ENCODE assay signal across 20 cellular contexts in genomic region chr14:23104070-23104590, GRCh38. TPM values are rescaled to one million over a fixed set of nuclear protein-coding genes. Genes with fewer than 3 reads are reported as not detected.
DNase-seq lines count a peak whose midpoint lies in the region; ATAC-seq, FAIRE-seq and TF ChIP-seq lines count a peak whose summit lies in the region.
"Had no signal": no experiment of that assay in that cellular context is flagged by ENCODE, and none has a peak within 500 bp of the region (broad histone marks: within the 10 kb centered on the region; RNA-seq: fewer than 3 reads in every experiment).

No MANE protein-coding gene starts in this region.

- no TSS peak for BruUV-seq in K562 (replicated peaks; lab: Mats Ljungman, UMichigan)

- DNase-seq in AG04450 (ENCODE audit: low read depth, low spot score) (no peak), K562 (ENCODE audit: extremely low read depth in 1 of 4, low spot score in 3 of 4) (no peak), mesenchymal stem cell (no peak), EL (no peak), sigmoid colon (no peak), NCI-H1092 treated with DMSO at 0.1 percent for 48 hours (lab: John Stamatoyannopoulos, UW) (no peak)
- DNase-seq: 8988T; CD8-positive, alpha-beta T cell; DMS79 treated with DMSO at 0.1 percent for 48 hours; NCI-H2081 treated with DMSO at 0.1 percent for 48 hours; NCI-H510A; NCI-H774; PC-3; SJCRH30 had no signal

- H3K4me1 ChIP-seq in K562 (replicated peaks in 1 of 2; ENCODE audit: control insufficient read depth in 2 of 2, insufficient read depth in 2 of 2, low read length in 2 of 2): peaks cover 4 to 8% of the 10 kb centered on the region in 2 experiments; a peak in 4 of 5 replicates
- peaks cover 7% of the 10 kb centered on the region for H3K4me1 ChIP-seq in mesenchymal stem cell (ENCODE audit: control insufficient read depth, insufficient read depth, low read depth, low read length)
- peaks cover 0 to 14% (median 10%) of the 10 kb centered on the region in 4 donors for H3K4me1 ChIP-seq in sigmoid colon

- no peaks in the 10 kb centered on the region for H4K20me1 ChIP-seq in K562 (replicated peaks; ENCODE audit: control insufficient read depth, insufficient read depth, low read length)

- no peak overlapping the region for H2AK5ac ChIP-seq in mesenchymal stem cell (ENCODE audit: low read length, severe bottlenecking)

- no peak for TF ChIP-seq CTCF in AG04450 (IDR thresholded peaks at IDR 0.05; ENCODE audit: low read depth, low read length)
- TF ChIP-seq CTCF in K562 (IDR thresholded peaks at IDR 0.05 in 2 of 3, conservative IDR thresholded peaks at IDR 0.05 in 1 of 3; ENCODE audit: insufficient read depth in 2 of 3, low read depth in 1 of 3, low read length in 3 of 3): no peak
- no peak for TF ChIP-seq CTCF in sigmoid colon (IDR thresholded peaks at IDR 0.05)

- H4K8ac ChIP-seq in mesenchymal stem cell (ENCODE audit: low read length): no peak overlapping the region

- FAIRE-seq in K562 (lab: Jason Lieb, UNC): no peak
- FAIRE-seq: G401.6 had no signal

- no peaks in the 10 kb centered on the region for H3K27me3 ChIP-seq in AG04450 (ENCODE audit: control insufficient read depth, insufficient read depth, low read length)
- no peaks in the 10 kb centered on the region for H3K27me3 ChIP-seq in K562 (ENCODE audit: control insufficient read depth in 2 of 2, insufficient read depth in 2 of 2, low read length in 2 of 2)
- no peaks in the 10 kb centered on the region for H3K27me3 ChIP-seq in mesenchymal stem cell (ENCODE audit: control insufficient read depth in 1 of 2, insufficient read depth in 1 of 2, low read length in 2 of 2)
- no peaks in the 10 kb centered on the region for H3K27me3 ChIP-seq in sigmoid colon

- H3K9me3 ChIP-seq in AG04450 (ENCODE audit: control insufficient read depth, insufficient read depth, low read length) (peaks cover 4% of the 10 kb centered on the region; the same call in 1 of the 2 replicates), K562 (replicated peaks; ENCODE audit: control insufficient read depth, insufficient read depth, low read depth, low read length) (no peaks in the 10 kb centered on the region), mesenchymal stem cell (ENCODE audit: control insufficient read depth, low read length) (no peaks in the 10 kb centered on the region), sigmoid colon (no peaks in the 10 kb centered on the region)
- H3K9me3 ChIP-seq: SJCRH30 had no signal

- H3K23ac ChIP-seq in mesenchymal stem cell (ENCODE audit: low read length in 2 of 2): no peak overlapping the region

- H3K27ac ChIP-seq in AG04450 (ENCODE audit: low read depth, low read length) (no peak overlapping the region), K562 (ENCODE audit: extremely low read depth, low read depth, low read length) (no peak overlapping the region), mesenchymal stem cell (ENCODE audit: low read length, poor library complexity, severe bottlenecking) (no peak overlapping the region), sigmoid colon (peak overlapping the region in 1 of 4 donors; percentile 15)
- H3K27ac ChIP-seq: KMS-11, RWPE1, SJCRH30 had no signal

- H3K9ac ChIP-seq in K562 (ENCODE audit: insufficient read depth in 1 of 2, low read depth in 2 of 2, low read length in 2 of 2): no peak overlapping the region
- H3K9ac ChIP-seq in mesenchymal stem cell (ENCODE audit: low read length): peak overlapping the region; percentile 60
- H3K9ac ChIP-seq: KMS-11 had no signal

- no peak overlapping the region for H2BK120ac ChIP-seq in mesenchymal stem cell (ENCODE audit: low read depth, low read length)

- peak overlapping the region in 1 of 2 experiments; percentile 31 for H3K14ac ChIP-seq in mesenchymal stem cell (ENCODE audit: low read length in 2 of 2)

- H3K9me1 ChIP-seq in K562 (ENCODE audit: control insufficient read depth, insufficient read depth, low read length): no peaks in the 10 kb centered on the region

- intact Hi-C loops in K562 (cut with micrococcal nuclease): no loop called here
- intact Hi-C loops in sigmoid colon (cut with DNase I): no loop called here

- no peak for TF ChIP-seq EP300 in K562 (IDR thresholded peaks at IDR 0.05; ENCODE audit: low read length)
- no peak for TF ChIP-seq EP300 in sigmoid colon (IDR thresholded peaks at IDR 0.05)

- H2BK12ac ChIP-seq in mesenchymal stem cell (ENCODE audit: low read length in 2 of 2): no peak overlapping the region

- CTCF ChIA-PET in AG04450 (lab: Charles Lee): interaction anchor here (1.0 to 5.6 kb wide), 3 partner anchors 13 to 36 kb away, joined by 3 to 35 read pairs (median 9); no protein-coding TSS in a partner anchor
- CTCF ChIA-PET in K562 (lab: Yijun Ruan, JAX; ENCODE audit: low intra/inter-chr PET ratio): interaction anchor here (1.7 kb wide), 1 partner anchor 35 kb away, joined by 4 read pairs; no protein-coding TSS in a partner anchor

- H2AFZ ChIP-seq in K562 (ENCODE audit: low read depth, low read length) (0 out of 2 replicates have a peak overlapping the region, but pooled peaks have one; percentile 56), mesenchymal stem cell (ENCODE audit: low read depth, low read length) (no peak overlapping the region)

- no peak overlapping the region for H3K4ac ChIP-seq in mesenchymal stem cell (ENCODE audit: low read depth in 1 of 2, low read length in 2 of 2)

- no peak for TF ChIP-seq RAD21 in K562 (CRISPR knock-in tag; conservative IDR thresholded peaks at IDR 0.05 in 1 of 2, IDR thresholded peaks at IDR 0.05 in 1 of 2)

- WGBS in K562 (ENCODE audit: insufficient coverage, low coverage, missing lambda C conversion rate): 23% methylated on average over 5 of the region's 6 CpGs
- 90% methylated on average over 5 of the region's 6 CpGs for WGBS in mesenchymal stem cell
- 83 to 86% methylated on average over 6 of the region's 6 CpGs for WGBS in sigmoid colon, 2 donors

- H3K4me2 ChIP-seq in K562 (ENCODE audit: insufficient read depth, low read length) (no peak overlapping the region), mesenchymal stem cell (ENCODE audit: low read length, poor library complexity, severe bottlenecking) (no peak overlapping the region)
- H3K4me2 ChIP-seq: KMS-11 had no signal

- peaks cover 11% of the 10 kb centered on the region for H3K79me1 ChIP-seq in mesenchymal stem cell (replicated peaks; ENCODE audit: low read length, poor library complexity, severe bottlenecking)

- in situ Hi-C loops in K562 (cut with MboI): no loop called here

- peaks cover 2% of the 10 kb centered on the region; the same call in 1 of the 3 replicates for H3K36me3 ChIP-seq in K562 (ENCODE audit: control insufficient read depth, insufficient read depth, low read length)
- peaks cover 4 to 8% of the 10 kb centered on the region in 2 experiments for H3K36me3 ChIP-seq in mesenchymal stem cell (ENCODE audit: control insufficient read depth in 1 of 2, insufficient read depth in 2 of 2, low read depth in 1 of 2, low read length in 2 of 2)
- peaks cover 0 to 5% (median 0%) of the 10 kb centered on the region in 4 donors for H3K36me3 ChIP-seq in sigmoid colon

- no peak for TF ChIP-seq POLR2A in K562 (conservative IDR thresholded peaks at IDR 0.05)
- TF ChIP-seq POLR2A in sigmoid colon (IDR thresholded peaks at IDR 0.05): no peak

- H4K91ac ChIP-seq in mesenchymal stem cell (ENCODE audit: low read length): no peak overlapping the region

- H3K18ac ChIP-seq in mesenchymal stem cell (ENCODE audit: low read depth in 1 of 2, low read length in 2 of 2): no peak overlapping the region

- POLR2A ChIA-PET in AG04450 (lab: Yijun Ruan, JAX): interaction anchor here (0.9 kb wide), 1 partner anchor 9 kb away, joined by 5 read pairs; the partner anchor contains the start of genes ACIN1 and C14orf119
- POLR2A ChIA-PET in K562 (lab: Yijun Ruan, JAX): interaction anchor here (0.8 to 1.7 kb wide), 4 partner anchors 9 to 34 kb away, joined by 4 to 15 read pairs (median 5); partner anchors contain the start of genes ACIN1 and C14orf119

- no peak overlapping the region for H2BK5ac ChIP-seq in mesenchymal stem cell (ENCODE audit: low read depth, low read length, poor library complexity, severe bottlenecking)

- peak overlapping the region; percentile 1; the same call in 1 of the 2 replicates for H3K4me3 ChIP-seq in AG04450 (ENCODE audit: low read depth, low read length)
- no peak overlapping the region for H3K4me3 ChIP-seq in K562
- no peak overlapping the region for H3K4me3 ChIP-seq in mesenchymal stem cell (ENCODE audit: insufficient read depth in 1 of 2, low read depth in 1 of 2, low read length in 2 of 2)
- H3K4me3 ChIP-seq in sigmoid colon: peak overlapping the region in 1 of 4 donors; percentile 0
- H3K4me3 ChIP-seq: SJCRH30 had no signal

- no peak for ATAC-seq in K562
- ATAC-seq: CD8-positive, alpha-beta T cell; HCT116; PC-3 had no signal

- H2BK15ac ChIP-seq in mesenchymal stem cell (ENCODE audit: low read depth, poor library complexity, severe bottlenecking): no peak overlapping the region

- 0 out of 3 replicates have a peak, but pooled peaks cover 2% of the 10 kb centered on the region for H3K79me2 ChIP-seq in K562 (ENCODE audit: control insufficient read depth, insufficient read depth, low read length)

RNA-seq across cellular contexts. Expression of gene CIROP, which starts 0.7 kb away (rescaled TPM):
- polyA plus RNA-seq in AG04450 (2011; rRNA removed) (0.07 and 0.12 TPM in 2 replicates), K562 (2011; rRNA removed) (not detected in 2 replicates), K562 (2014; fragmentation: Illumina TruSeq; extraction: Trizol) (not detected in 2 replicates), K562 (2014; fragmentation: Nextera tagmentation; extraction: Ambion mirVana) (not detected), K562 (2014; rRNA removed) (not detected in 2 replicates), sigmoid colon (not detected)
- polyA minus RNA-seq in AG04450 (2011; rRNA and poly(A)+ RNA removed): 0.13 TPM in 1 of 2 replicates, not detected in the other
- total RNA-seq in K562 (2011; cell fraction: chromatin; rRNA removed; ENCODE audit: low replicate concordance): not detected in 2 replicates
- total RNA-seq in K562 (2011; cell fraction: nucleolus; rRNA removed): not detected in 2 replicates
- not detected in 2 replicates for total RNA-seq in K562 (2011; cell fraction: nucleoplasm; rRNA removed)
- total RNA-seq in K562 (2014; rRNA removed) (not detected in 2 replicates), K562 (2014; rRNA removed; fragmentation: Illumina TruSeq; extraction: Trizol) (not detected in 2 replicates), K562 (2015; rRNA removed; fragmentation: Illumina TruSeq; extraction: Trizol) (not detected in 2 replicates), K562 (2021) (not detected in 2 replicates), sigmoid colon (under 1 TPM in 1 of 4 donors, not detected in 3; 0.27 TPM)
- not detected in 2 replicates for polyA plus RNA-seq in K562 (2011; cell fraction: cytosol; rRNA removed)
- polyA plus RNA-seq in K562 (2011; cell fraction: nucleus; rRNA removed): not detected in 2 replicates
- not detected in 2 replicates for polyA plus RNA-seq in K562 (2012)
- not detected in 2 replicates for polyA minus RNA-seq in K562 (2011; rRNA and poly(A)+ RNA removed)
- polyA minus RNA-seq in K562 (2011; cell fraction: cytosol; rRNA and poly(A)+ RNA removed): not detected in 2 replicates
- not detected in 2 replicates for polyA minus RNA-seq in K562 (2011; cell fraction: nucleus; rRNA and poly(A)+ RNA removed)
- polyA plus RNA-seq in mesenchymal stem cell (2013, experiment 1 of 2): not detected
- not detected for polyA plus RNA-seq in mesenchymal stem cell (2013, experiment 2 of 2)
- total RNA-seq: CD8-positive, alpha-beta T cell; M059J; PC-3; SJCRH30 had no signal

RNA-seq across cellular contexts. Expression of gene C14orf119, which starts 8.8 kb away (rescaled TPM):
- polyA plus RNA-seq in AG04450 (2011; rRNA removed) (119 and 128 TPM in 2 replicates), K562 (2011; rRNA removed) (82.0 and 84.8 TPM in 2 replicates), K562 (2014; fragmentation: Illumina TruSeq; extraction: Trizol) (37.9 and 39.3 TPM in 2 replicates), K562 (2014; fragmentation: Nextera tagmentation; extraction: Ambion mirVana) (100 to 1,000 TPM; 249 to 251 TPM), K562 (2014; rRNA removed) (48.5 and 51.8 TPM in 2 replicates), sigmoid colon (10 to 100 TPM; 49.2 to 94.3 (median 50.0) TPM)
- 89.5 and 94.1 TPM in 2 replicates for polyA minus RNA-seq in AG04450 (2011; rRNA and poly(A)+ RNA removed)
- total RNA-seq in K562 (2011; cell fraction: chromatin; rRNA removed; ENCODE audit: low replicate concordance): 25.2 and 42.1 TPM in 2 replicates
- total RNA-seq in K562 (2011; cell fraction: nucleolus; rRNA removed): 42.1 and 47.4 TPM in 2 replicates
- total RNA-seq in K562 (2011; cell fraction: nucleoplasm; rRNA removed): 29.2 and 32.1 TPM in 2 replicates
- total RNA-seq in K562 (2014; rRNA removed) (36.7 and 38.1 TPM in 2 replicates), K562 (2014; rRNA removed; fragmentation: Illumina TruSeq; extraction: Trizol) (61.2 and 68.8 TPM in 2 replicates), K562 (2015; rRNA removed; fragmentation: Illumina TruSeq; extraction: Trizol) (44.1 and 44.7 TPM in 2 replicates), K562 (2021) (46.0 and 47.6 TPM in 2 replicates), sigmoid colon (10 to 100 TPM; 22.4 to 38.9 (median 30.1) TPM)
- 79.2 and 90.6 TPM in 2 replicates for polyA plus RNA-seq in K562 (2011; cell fraction: cytosol; rRNA removed)
- 90.4 and 124 TPM in 2 replicates for polyA plus RNA-seq in K562 (2011; cell fraction: nucleus; rRNA removed)
- 41.6 and 66.7 TPM in 2 replicates for polyA plus RNA-seq in K562 (2012)
- 61.4 and 78.9 TPM in 2 replicates for polyA minus RNA-seq in K562 (2011; rRNA and poly(A)+ RNA removed)
- polyA minus RNA-seq in K562 (2011; cell fraction: cytosol; rRNA and poly(A)+ RNA removed): 13.7 and 28.6 TPM in 2 replicates
- polyA minus RNA-seq in K562 (2011; cell fraction: nucleus; rRNA and poly(A)+ RNA removed): 7.8 and 20.5 TPM in 2 replicates
- 50.4 TPM for polyA plus RNA-seq in mesenchymal stem cell (2013, experiment 1 of 2)
- 51.9 TPM for polyA plus RNA-seq in mesenchymal stem cell (2013, experiment 2 of 2)

RNA-seq across cellular contexts. Expression of gene ACIN1, which starts 9.2 kb away (rescaled TPM):
- polyA plus RNA-seq in AG04450 (2011; rRNA removed): 158 and 173 TPM in 2 replicates
- 136 and 143 TPM in 2 replicates for polyA minus RNA-seq in AG04450 (2011; rRNA and poly(A)+ RNA removed)
- total RNA-seq in K562 (2011; cell fraction: chromatin; rRNA removed; ENCODE audit: low replicate concordance): 555 and 556 TPM in 2 replicates
- total RNA-seq in K562 (2011; cell fraction: nucleolus; rRNA removed): 273 and 282 TPM in 2 replicates
- total RNA-seq in K562 (2011; cell fraction: nucleoplasm; rRNA removed): 463 and 596 TPM in 2 replicates
- 121 and 145 TPM in 2 replicates for total RNA-seq in K562 (2014; rRNA removed)
- 110 and 123 TPM in 2 replicates for total RNA-seq in K562 (2014; rRNA removed; fragmentation: Illumina TruSeq; extraction: Trizol)
- total RNA-seq in K562 (2015; rRNA removed; fragmentation: Illumina TruSeq; extraction: Trizol): 141 and 147 TPM in 2 replicates
- total RNA-seq in K562 (2021): 151 and 163 TPM in 2 replicates
- polyA plus RNA-seq in K562 (2011; rRNA removed): 129 and 157 TPM in 2 replicates
- 70.8 and 83.1 TPM in 2 replicates for polyA plus RNA-seq in K562 (2011; cell fraction: cytosol; rRNA removed)
- 696 and 714 TPM in 2 replicates for polyA plus RNA-seq in K562 (2011; cell fraction: nucleus; rRNA removed)
- 121 and 135 TPM in 2 replicates for polyA plus RNA-seq in K562 (2012)
- 180 and 196 TPM in 2 replicates for polyA plus RNA-seq in K562 (2014; fragmentation: Illumina TruSeq; extraction: Trizol)
- polyA plus RNA-seq in K562 (2014; fragmentation: Nextera tagmentation; extraction: Ambion mirVana): 1 to 10 TPM; 5.0 TPM
- 156 and 184 TPM in 2 replicates for polyA plus RNA-seq in K562 (2014; rRNA removed)
- polyA minus RNA-seq in K562 (2011; rRNA and poly(A)+ RNA removed): 147 and 171 TPM in 2 replicates
- polyA minus RNA-seq in K562 (2011; cell fraction: cytosol; rRNA and poly(A)+ RNA removed): 77.6 and 81.5 TPM in 2 replicates
- 198 and 296 TPM in 2 replicates for polyA minus RNA-seq in K562 (2011; cell fraction: nucleus; rRNA and poly(A)+ RNA removed)
- 96.0 TPM for polyA plus RNA-seq in mesenchymal stem cell (2013, experiment 1 of 2)
- polyA plus RNA-seq in mesenchymal stem cell (2013, experiment 2 of 2): 87.5 TPM
- 100 to 1,000 TPM in 1 of 4 donors, 10 to 100 TPM in 3; 79.9 to 129 (median 93.9) TPM for total RNA-seq in sigmoid colon
- polyA plus RNA-seq in sigmoid colon: 100 to 1,000 TPM in 1 of 3 donors, 10 to 100 TPM in 2; 37.8 to 114 (median 40.9) TPM

RNA-seq across cellular contexts. Expression of gene CEBPE, which starts 14.9 kb away (rescaled TPM):
- polyA plus RNA-seq in AG04450 (2011; rRNA removed) (not detected in 2 replicates), K562 (2011; rRNA removed) (0.09 TPM in 1 of 2 replicates, not detected in the other), K562 (2014; fragmentation: Illumina TruSeq; extraction: Trizol) (not detected in 2 replicates), K562 (2014; fragmentation: Nextera tagmentation; extraction: Ambion mirVana) (not detected), K562 (2014; rRNA removed) (0.12 and 0.15 TPM in 2 replicates), sigmoid colon (under 1 TPM in 1 of 3 donors, not detected in 2; 0.28 TPM)
- polyA minus RNA-seq in AG04450 (2011; rRNA and poly(A)+ RNA removed): not detected in 2 replicates
- total RNA-seq in K562 (2011; cell fraction: chromatin; rRNA removed; ENCODE audit: low replicate concordance): not detected in 2 replicates
- total RNA-seq in K562 (2011; cell fraction: nucleolus; rRNA removed): not detected in 2 replicates
- not detected in 2 replicates for total RNA-seq in K562 (2011; cell fraction: nucleoplasm; rRNA removed)
- total RNA-seq in K562 (2014; rRNA removed) (0.09 TPM in 1 of 2 replicates, not detected in the other), K562 (2014; rRNA removed; fragmentation: Illumina TruSeq; extraction: Trizol) (not detected in 2 replicates), K562 (2015; rRNA removed; fragmentation: Illumina TruSeq; extraction: Trizol) (not detected in 2 replicates), K562 (2021) (0.13 and 0.16 TPM in 2 replicates), sigmoid colon (under 1 TPM in 1 of 4 donors, not detected in 3; 0.68 TPM)
- polyA plus RNA-seq in K562 (2011; cell fraction: cytosol; rRNA removed): 0.09 and 0.12 TPM in 2 replicates
- polyA plus RNA-seq in K562 (2011; cell fraction: nucleus; rRNA removed): not detected in 2 replicates
- 0.18 TPM in 1 of 2 replicates, not detected in the other for polyA plus RNA-seq in K562 (2012)
- not detected in 2 replicates for polyA minus RNA-seq in K562 (2011; rRNA and poly(A)+ RNA removed)
- polyA minus RNA-seq in K562 (2011; cell fraction: cytosol; rRNA and poly(A)+ RNA removed): not detected in 2 replicates
- not detected in 2 replicates for polyA minus RNA-seq in K562 (2011; cell fraction: nucleus; rRNA and poly(A)+ RNA removed)
- polyA plus RNA-seq in mesenchymal stem cell (2013, experiment 1 of 2): not detected
- polyA plus RNA-seq in mesenchymal stem cell (2013, experiment 2 of 2): not detected
- total RNA-seq: CD8-positive, alpha-beta T cell; M059J; PC-3; SJCRH30 had no signal
- polyA plus RNA-seq: BJ had no signal

RNA-seq across cellular contexts. Expression of gene CDH24, which starts 46.8 kb away (rescaled TPM):
- polyA plus RNA-seq in AG04450 (2011; rRNA removed) (10.1 and 11.0 TPM in 2 replicates), K562 (2011; rRNA removed) (6.5 and 11.1 TPM in 2 replicates), K562 (2014; fragmentation: Illumina TruSeq; extraction: Trizol) (8.1 and 9.2 TPM in 2 replicates), K562 (2014; fragmentation: Nextera tagmentation; extraction: Ambion mirVana) (under 1 TPM; 0.04 to 0.10 TPM), K562 (2014; rRNA removed) (15.5 and 16.2 TPM in 2 replicates), sigmoid colon (1 to 10 TPM in 1 of 3 donors, under 1 TPM in 2; 0.46 to 5.4 (median 0.60) TPM)
- 13.6 and 18.6 TPM in 2 replicates for polyA minus RNA-seq in AG04450 (2011; rRNA and poly(A)+ RNA removed)
- total RNA-seq in K562 (2011; cell fraction: chromatin; rRNA removed; ENCODE audit: low replicate concordance): 31.5 and 72.4 TPM in 2 replicates
- 45.5 and 46.5 TPM in 2 replicates for total RNA-seq in K562 (2011; cell fraction: nucleolus; rRNA removed)
- 33.9 and 37.3 TPM in 2 replicates for total RNA-seq in K562 (2011; cell fraction: nucleoplasm; rRNA removed)
- total RNA-seq in K562 (2014; rRNA removed) (4.9 and 6.6 TPM in 2 replicates), K562 (2014; rRNA removed; fragmentation: Illumina TruSeq; extraction: Trizol) (2.4 and 3.0 TPM in 2 replicates), K562 (2015; rRNA removed; fragmentation: Illumina TruSeq; extraction: Trizol) (3.6 and 4.0 TPM in 2 replicates), K562 (2021) (11.1 and 12.8 TPM in 2 replicates), sigmoid colon (1 to 10 TPM; 2.0 to 7.5 (median 2.8) TPM)
- polyA plus RNA-seq in K562 (2011; cell fraction: cytosol; rRNA removed): 10.1 and 17.2 TPM in 2 replicates
- polyA plus RNA-seq in K562 (2011; cell fraction: nucleus; rRNA removed): 66.1 and 112 TPM in 2 replicates
- polyA plus RNA-seq in K562 (2012): 7.5 and 9.6 TPM in 2 replicates
- polyA minus RNA-seq in K562 (2011; rRNA and poly(A)+ RNA removed): 3.6 and 5.3 TPM in 2 replicates
- 4.9 and 7.6 TPM in 2 replicates for polyA minus RNA-seq in K562 (2011; cell fraction: cytosol; rRNA and poly(A)+ RNA removed)
- 8.7 and 10.5 TPM in 2 replicates for polyA minus RNA-seq in K562 (2011; cell fraction: nucleus; rRNA and poly(A)+ RNA removed)
- 5.8 TPM for polyA plus RNA-seq in mesenchymal stem cell (2013, experiment 1 of 2)
- polyA plus RNA-seq in mesenchymal stem cell (2013, experiment 2 of 2): 5.0 TPM
